In genomic region chr19:1094978-1095701, GRCh38 we compare ENCODE assay signal across 8 cellular contexts. TPM values are rescaled to one million over a fixed set of nuclear protein-coding genes. Genes with fewer than 3 reads are reported as not detected.
DNase-seq lines count a peak whose midpoint lies in the region; ATAC-seq and TF ChIP-seq lines count a peak whose summit lies in the region.

Gene POLR2E, minus strand, starts transcription at chr19:1095375. Its CDS starts 60 bp downstream, at chr19:1095315.

- H3K4me3 ChIP-seq in endocrine pancreas (ENCODE audit: control insufficient read depth, insufficient read depth, low read length) = peak within 1 kb of the TSS; percentile 50
- H3K4me3 ChIP-seq in mesendoderm (ENCODE audit: low read length) = peak within 1 kb of the TSS; percentile 65

- peak within 1 kb of the TSS; percentile 88 for H2AK5ac ChIP-seq in mesendoderm (ENCODE audit: low read length)

- peak within 1 kb of the TSS; percentile 68 for H4K8ac ChIP-seq in mesendoderm (ENCODE audit: low read depth, low read length)

- H3K9ac ChIP-seq in endocrine pancreas (ENCODE audit: control insufficient read depth, insufficient read depth, low read length) (peak within 1 kb of the TSS; percentile 8), mesendoderm (ENCODE audit: low read length) (peak within 1 kb of the TSS; percentile 79)

- peaks cover 20% of the 10 kb centered on the region for H3K79me2 ChIP-seq in mesendoderm (ENCODE audit: control insufficient read depth, insufficient read depth, low read length)

- no peak within 1 kb of the TSS for H3K27ac ChIP-seq in mesendoderm (ENCODE audit: low read depth, low read length)

- ATAC-seq in activated CD8-positive, alpha-beta memory T cell treated with anti-CD3 and anti-CD28 coated beads, Interleukin-2, amount 10 ng/mL, durations not matched to agents 7 days and 5 days = peak; percentile 96

- H3K4me1 ChIP-seq in endocrine pancreas (ENCODE audit: control insufficient read depth, insufficient read depth, low read length) (no peaks in the 10 kb centered on the region), mesendoderm (ENCODE audit: control insufficient read depth, low read depth, low read length) (no peaks in the 10 kb centered on the region)

- H3K36me3 Mint-ChIP-seq in activated CD8-positive, alpha-beta memory T cell treated with anti-CD3 and anti-CD28 coated beads, Interleukin-2, amount 10 ng/mL, durations not matched to agents 7 days and 5 days = peaks cover 11% of the 10 kb centered on the region

- H3K56ac ChIP-seq in mesendoderm (ENCODE audit: low read length) = peak within 1 kb of the TSS; percentile 86

- H3K36me3 ChIP-seq in endocrine pancreas (ENCODE audit: control insufficient read depth, insufficient read depth, low read length) (no peaks in the 10 kb centered on the region), mesendoderm (ENCODE audit: control insufficient read depth, insufficient read depth, low read length) (no peaks in the 10 kb centered on the region)

- H3K79me1 ChIP-seq in mesendoderm (ENCODE audit: low read length) = peaks cover 7% of the 10 kb centered on the region

- H2BK120ac ChIP-seq in mesendoderm (ENCODE audit: low read depth, low read length) = no peak within 1 kb of the TSS

- H3K4me3 Mint-ChIP-seq in activated CD8-positive, alpha-beta memory T cell treated with anti-CD3 and anti-CD28 coated beads, Interleukin-2, amount 10 ng/mL, durations not matched to agents 7 days and 5 days = peak within 1 kb of the TSS; percentile 86

- H3K4me2 ChIP-seq in mesendoderm (ENCODE audit: low read length) = peak within 1 kb of the TSS; percentile 43

- no peak within 1 kb of the TSS for H2BK15ac ChIP-seq in mesendoderm (replicated peaks; ENCODE audit: low read depth)

- peak within 1 kb of the TSS; percentile 64 for H3K4ac ChIP-seq in mesendoderm (ENCODE audit: low read depth, low read length)

- no CpG with 5 or more reads among the region's 81 CpGs for WGBS in mesendoderm (ENCODE audit: extremely low coverage, insufficient coverage, low lambda C conversion rate)

- no peaks in the 10 kb centered on the region for H3K27me3 ChIP-seq in endocrine pancreas (ENCODE audit: control insufficient read depth, insufficient read depth, low read length)
- H3K27me3 ChIP-seq in mesendoderm (ENCODE audit: insufficient read depth, low read length, poor library complexity) = no peaks in the 10 kb centered on the region

- no peaks in the 10 kb centered on the region for H3K9me3 ChIP-seq in endocrine pancreas (ENCODE audit: control insufficient read depth, low read length)

- DNase-seq in CMK (ENCODE audit: low read depth) = peak; percentile 94
- DNase-seq in GM20000 (ENCODE audit: low spot score) = peak; percentile 98
- DNase-seq in HT1080 (ENCODE audit: low read depth) = peak; percentile 93
- peak; percentile 96 for DNase-seq in NOMO-1 treated with DMSO at 0.1 percent for 48 hours (lab: John Stamatoyannopoulos, UW; ENCODE audit: unreplicated experiment)
- peak; percentile 99 for DNase-seq in activated CD8-positive, alpha-beta memory T cell treated with anti-CD3 and anti-CD28 coated beads, Interleukin-2, amount 10 ng/mL, durations not matched to agents 7 days and 5 days
- peak; percentile 98 for DNase-seq in mesendoderm
- DNase-seq in stimulated activated CD8-positive, alpha-beta memory T cell treated with anti-CD3 and anti-CD28 coated beads, Interleukin-15, amount 100 ng/mL, for 1 hour (ENCODE audit: low read depth) = peak; percentile 98

- H3K23ac ChIP-seq in mesendoderm (ENCODE audit: low read length) = no peak within 1 kb of the TSS

- H3K9me3 Mint-ChIP-seq in activated CD8-positive, alpha-beta memory T cell treated with anti-CD3 and anti-CD28 coated beads, Interleukin-2, amount 10 ng/mL, durations not matched to agents 7 days and 5 days (ENCODE audit: low read depth) = peaks cover 3% of the 10 kb centered on the region

- TF ChIP-seq CTCF in GM20000 (IDR thresholded peaks at IDR 0.05; ENCODE audit: extremely low read depth, missing control alignments) = no peak

- peak within 1 kb of the TSS; percentile 39 for H4K5ac ChIP-seq in mesendoderm (ENCODE audit: low read length)

- CTCF ChIA-PET in activated CD8-positive, alpha-beta memory T cell treated with anti-CD3 and anti-CD28 coated beads, Interleukin-2, amount 10 ng/mL, durations not matched to agents 7 days and 5 days (lab: Charles Lee) = interaction anchor here (1.3 to 3.1 kb wide), 5 partner anchors 10 to 149 kb away, joined by 3 to 12 read pairs (median 6); partner anchors contain the start of gene ARHGAP45

- peak within 1 kb of the TSS; percentile 41 for H3K18ac ChIP-seq in mesendoderm (ENCODE audit: low read length)

- no peak within 1 kb of the TSS for H2BK5ac ChIP-seq in mesendoderm (ENCODE audit: low read length)

- peaks cover 62% of the 10 kb centered on the region for H3K4me1 Mint-ChIP-seq in activated CD8-positive, alpha-beta memory T cell treated with anti-CD3 and anti-CD28 coated beads, Interleukin-2, amount 10 ng/mL, durations not matched to agents 7 days and 5 days

- no peaks in the 10 kb centered on the region for H3K27me3 Mint-ChIP-seq in activated CD8-positive, alpha-beta memory T cell treated with anti-CD3 and anti-CD28 coated beads, Interleukin-2, amount 10 ng/mL, durations not matched to agents 7 days and 5 days

- H3K27ac Mint-ChIP-seq in activated CD8-positive, alpha-beta memory T cell treated with anti-CD3 and anti-CD28 coated beads, Interleukin-2, amount 10 ng/mL, durations not matched to agents 7 days and 5 days = peak within 1 kb of the TSS; percentile 91

RNA-seq across cellular contexts. Expression of gene POLR2E, which starts in this region (rescaled TPM):
- total RNA-seq in HT1080 (2014; rRNA removed; shearing (Covaris generic)) = 231 and 271 TPM in 2 replicates
- 266 and 300 TPM in 2 replicates for polyA plus RNA-seq in HT1080 (2015; cell fraction: cytosol; rRNA removed)
- 95.3 and 112 TPM in 2 replicates for polyA plus RNA-seq in HT1080 (2015; cell fraction: nucleus; rRNA removed)
- 100 to 1,000 TPM; 173 to 206 TPM for total RNA-seq in activated CD8-positive, alpha-beta memory T cell treated with anti-CD3 and anti-CD28 coated beads, Interleukin-2, amount 10 ng/mL, durations not matched to agents 7 days and 5 days
- polyA plus RNA-seq in mesendoderm (2013, experiment 1 of 2) = 206 TPM
- polyA plus RNA-seq in mesendoderm (2013, experiment 2 of 2) = 211 TPM
